In the genomic region with DNA sequence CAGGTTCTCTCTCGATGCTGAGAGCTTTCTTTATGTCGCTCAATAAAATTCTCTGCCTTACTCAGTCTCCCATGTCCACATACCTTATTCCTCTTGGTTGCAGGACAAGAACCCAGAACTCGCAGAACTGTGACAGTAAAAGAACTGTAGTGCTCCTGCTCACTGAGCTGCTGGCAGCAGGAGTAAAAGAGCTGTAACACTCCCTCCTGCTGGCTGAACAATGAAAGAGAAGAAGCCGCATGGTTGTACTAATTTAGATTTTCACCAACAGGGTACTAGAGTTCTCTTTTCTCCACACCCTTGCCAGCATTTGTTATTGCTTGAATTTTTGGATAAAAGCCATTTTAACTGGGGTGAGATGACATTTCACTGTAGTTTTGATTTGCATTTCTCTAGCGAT, we compare ENCODE assay signal across 11 cellular contexts.
A peak's percentile ranks its signal among the peaks of the same experiment; 100 is the strongest.
DNase-seq lines count a peak whose midpoint lies in the region; ATAC-seq, FAIRE-seq and TF ChIP-seq lines count a peak whose summit lies in the region.
"Had no signal": no experiment of that assay in that cellular context is flagged by ENCODE, and none has a peak within 500 bp of the region (broad histone marks: within the 10 kb centered on the region; RNA-seq: fewer than 3 reads in every experiment).

No MANE protein-coding gene starts in this region.

- WGBS in A549 (ENCODE audit: missing lambda C conversion rate), result 65% methylated on average over 5 of the region's 5 CpGs

- no peaks in the 10 kb centered on the region for H3K4me1 ChIP-seq in A549
- H3K4me1 ChIP-seq in PC-9 (replicated peaks; ENCODE audit: insufficient read depth), result no peaks in the 10 kb centered on the region
- H3K4me1 ChIP-seq: prostate gland had no signal

- FAIRE-seq in A549 (lab: Jason Lieb, UNC), result no peak

- no peak overlapping the region for H3K27ac ChIP-seq in A549
- H3K27ac ChIP-seq in PC-9, result no peak overlapping the region
- H3K27ac ChIP-seq: prostate gland had no signal

- in situ Hi-C loops in GM13977 (cut with MboI; ENCODE audit: low pct_unique_long_range_greater_than_20kb, low sequenced_read_pairs, unreplicated experiment), result no loop called here

- H3K4me2 ChIP-seq in A549, result no peak overlapping the region
- H3K4me2 ChIP-seq in PC-9, result no peak overlapping the region

- ATAC-seq in A549, result no peak
- ATAC-seq: activated T-helper 17 cell treated with anti-CD3 and anti-CD28 coated beads, Interleukin-2, amount 50 U/mL, for 72 hours had no signal

- H3K9me3 ChIP-seq in A549 (no peaks in the 10 kb centered on the region), PC-9 (ENCODE audit: insufficient read depth, low read depth) (peaks cover 9% of the 10 kb centered on the region; the same call in 1 of the 2 replicates)
- H3K9me3 ChIP-seq: prostate gland had no signal

- TF ChIP-seq EP300 in A549 (IDR thresholded peaks at IDR 0.05), result no peak

- no peaks in the 10 kb centered on the region; the same call in 1 of the 2 replicates for H3K9me2 ChIP-seq in PC-9 (ENCODE audit: insufficient read depth)

- H3F3A ChIP-seq in PC-9 (ENCODE audit: insufficient read depth, low read depth), result no peaks in the 10 kb centered on the region

- no peaks in the 10 kb centered on the region for H4K20me1 ChIP-seq in PC-9 (ENCODE audit: insufficient read depth)

- peak in 1 of 2 experiments; percentile 6 for DNase-seq in A549 (ENCODE audit: low read depth in 1 of 2, low spot score in 1 of 2)
- no peak for DNase-seq in GM13977 (ENCODE audit: low spot score)
- no peak for DNase-seq in PC-9
- peak; percentile 9 for DNase-seq in fibroblast of the conjunctiva (ENCODE audit: low read depth)
- no peak for DNase-seq in NOMO-1 treated with dmso at 0.1 percent for 144 hours (lab: John Stamatoyannopoulos, UW; ENCODE audit: unreplicated experiment)
- DNase-seq in NCI-H2227 (lab: John Stamatoyannopoulos, UW; ENCODE audit: unreplicated experiment), result no peak
- no peak for DNase-seq in stimulated activated CD4-positive, alpha-beta T cell treated with anti-CD3 and anti-CD28 coated beads, Interleukin-4, amount 100 ng/mL, for 4 hours
- DNase-seq in posterior cingulate gyrus, result no peak
- DNase-seq: stimulated activated naive CD4-positive, alpha-beta T cell had no signal

- TF ChIP-seq POLR2A in A549 (IDR thresholded peaks at IDR 0.05; ENCODE audit: low read length), result no peak

- POLR2A ChIA-PET in A549 (lab: Yijun Ruan, JAX), result no interaction called here
- POLR2A ChIA-PET in PC-9 (lab: Charles Lee; ENCODE audit: unreplicated experiment), result no interaction called here

- no peak overlapping the region for H3K4me3 ChIP-seq in A549
- no peak overlapping the region for H3K4me3 ChIP-seq in PC-9
- H3K4me3 ChIP-seq: prostate gland had no signal

- peak in 1 of 2 experiments; percentile 38; a peak in 2 of 5 replicates for TF ChIP-seq RAD21 in A549 (conservative IDR thresholded peaks at IDR 0.05 in 1 of 2, IDR thresholded peaks at IDR 0.05 in 1 of 2)

- CTCF ChIA-PET in A549 (lab: Yijun Ruan, JAX) (interaction anchor here (1.1 kb wide), 1 partner anchor 39 kb away, joined by 3 read pairs; no protein-coding TSS in a partner anchor), PC-9 (lab: Charles Lee) (interaction anchor here (0.6 kb wide), 1 partner anchor 276 kb away, joined by 3 read pairs; no protein-coding TSS in a partner anchor)

- BruUV-seq in PC-9 (replicated peaks; lab: Mats Ljungman, UMichigan), result no TSS peak

- no peaks in the 10 kb centered on the region for H3K79me2 ChIP-seq in PC-9 (ENCODE audit: low read depth)

- no peaks in the 10 kb centered on the region for H3K36me3 ChIP-seq in PC-9 (ENCODE audit: low read depth)
- H3K36me3 ChIP-seq: prostate gland had no signal

- intact Hi-C loops in PC-9 (cut with micrococcal nuclease; ENCODE audit: unreplicated experiment), result no loop called here
- intact Hi-C loops in posterior cingulate gyrus (cut with DNase I), result no loop called here

- no peak for TF ChIP-seq CTCF in A549 (IDR thresholded peaks at IDR 0.05)
- peak; percentile 24 for TF ChIP-seq CTCF in GM13977 (IDR thresholded peaks at IDR 0.05; ENCODE audit: extremely low read depth, insufficient read depth, missing control alignments)
- TF ChIP-seq CTCF in PC-9 (conservative IDR thresholded peaks at IDR 0.05), result peak; percentile 56

- no peaks in the 10 kb centered on the region for H3K27me3 ChIP-seq in PC-9 (ENCODE audit: insufficient read depth, low read depth)

- no peak overlapping the region for H2AFZ ChIP-seq in PC-9

TF ChIP-seq in A549, 52 proteins besides CTCF, POLR2A, EP300 and RAD21:
- TF ChIP-seq MYC (IDR thresholded peaks at IDR 0.05; ENCODE audit: borderline replicate concordance, low read length) (no peak), SMC3 (IDR thresholded peaks at IDR 0.05) (0 out of 3 replicates have a peak, but pooled peaks have one; percentile 8)
